1 cellular context compared by ENCODE assay signal in genomic region chr1:6357243-6357929, GRCh38.
TF ChIP-seq lines count a peak whose summit lies in the region.

No MANE protein-coding gene starts in this region.

TF ChIP-seq in HepG2, 621 proteins besides CTCF, POLR2A, EP300 and RAD21 (continued from another document and continues in another):
- peak; percentile 26; the same call in 1 of the 2 replicates for TF ChIP-seq ZFY (CRISPR knock-in tag; IDR thresholded peaks at IDR 0.05)
- no peak for TF ChIP-seq ZNF639 (CRISPR knock-in tag; conservative IDR thresholded peaks at IDR 0.05)
- no peak for TF ChIP-seq CC2D1A (CRISPR knock-in tag; IDR thresholded peaks at IDR 0.05)
- TF ChIP-seq ISL2 (CRISPR knock-in tag; IDR thresholded peaks at IDR 0.05) = no peak
- no peak for TF ChIP-seq HIVEP1 (CRISPR knock-in tag; IDR thresholded peaks at IDR 0.05)
- no peak for TF ChIP-seq ZNF180 (CRISPR knock-in tag; IDR thresholded peaks at IDR 0.05; ENCODE audit: borderline replicate concordance, low read depth)
- TF ChIP-seq ZSCAN9 (CRISPR knock-in tag; IDR thresholded peaks at IDR 0.05; ENCODE audit: borderline replicate concordance) = no peak
- TF ChIP-seq PAXIP1 (CRISPR knock-in tag; conservative IDR thresholded peaks at IDR 0.05) = no peak
- no peak for TF ChIP-seq ZSCAN12 (CRISPR knock-in tag; IDR thresholded peaks at IDR 0.05)
- no peak for TF ChIP-seq ZNF605 (CRISPR knock-in tag; IDR thresholded peaks at IDR 0.05)
- 0 out of 2 replicates have a peak, but pooled peaks have one; percentile 30 for TF ChIP-seq ZFP91 (CRISPR knock-in tag; IDR thresholded peaks at IDR 0.05; ENCODE audit: borderline replicate concordance)
- TF ChIP-seq XRCC5 (optimal IDR thresholded peaks at IDR 0.05; ENCODE audit: low read length) = no peak
- no peak for TF ChIP-seq ETS1 (CRISPR knock-in tag; IDR thresholded peaks at IDR 0.05)
- peak; percentile 24; the same call in 1 of the 2 replicates for TF ChIP-seq STAG1 (CRISPR knock-in tag; IDR thresholded peaks at IDR 0.05)
- TF ChIP-seq ZNF614 (CRISPR knock-in tag; IDR thresholded peaks at IDR 0.05; ENCODE audit: borderline replicate concordance) = no peak
- TF ChIP-seq ZNF430 (CRISPR knock-in tag; IDR thresholded peaks at IDR 0.05) = no peak
- no peak for TF ChIP-seq JUNB (CRISPR knock-in tag; IDR thresholded peaks at IDR 0.05; ENCODE audit: borderline replicate concordance)
- TF ChIP-seq SMYD3 (CRISPR knock-in tag; IDR thresholded peaks at IDR 0.05) = no peak
- TF ChIP-seq ZFX (CRISPR knock-in tag; IDR thresholded peaks at IDR 0.05; ENCODE audit: low read depth) = peak; percentile 36; the same call in 1 of the 2 replicates
- TF ChIP-seq SMAD9 (CRISPR knock-in tag; IDR thresholded peaks at IDR 0.05) = no peak
- peak; percentile 55 for TF ChIP-seq ZNF687 (CRISPR knock-in tag; IDR thresholded peaks at IDR 0.05)
- TF ChIP-seq ZNF768 (CRISPR knock-in tag; IDR thresholded peaks at IDR 0.05) = no peak
- no peak for TF ChIP-seq HNRNPH1 (optimal IDR thresholded peaks at IDR 0.05; ENCODE audit: low read depth, low read length)
- no peak for TF ChIP-seq HMGXB3 (CRISPR knock-in tag; IDR thresholded peaks at IDR 0.05; ENCODE audit: borderline replicate concordance)
- no peak for TF ChIP-seq ETV6 (CRISPR knock-in tag; conservative IDR thresholded peaks at IDR 0.05)
- no peak for TF ChIP-seq ZIK1 (CRISPR knock-in tag; IDR thresholded peaks at IDR 0.05; ENCODE audit: borderline replicate concordance, low read depth)
- TF ChIP-seq ZFAT (CRISPR knock-in tag; conservative IDR thresholded peaks at IDR 0.05) = no peak
- TF ChIP-seq NFKB2 (CRISPR knock-in tag; IDR thresholded peaks at IDR 0.05; ENCODE audit: borderline replicate concordance) = 0 out of 2 replicates have a peak, but pooled peaks have one; percentile 20
- no peak for TF ChIP-seq NFE2L2 (IDR thresholded peaks at IDR 0.05; ENCODE audit: low read length)
- peak; percentile 15; the same call in 1 of the 2 replicates for TF ChIP-seq ZSCAN25 (CRISPR knock-in tag; IDR thresholded peaks at IDR 0.05)
- TF ChIP-seq NFE2 (CRISPR knock-in tag; IDR thresholded peaks at IDR 0.05) = no peak
- TF ChIP-seq ZNF512 (CRISPR knock-in tag; IDR thresholded peaks at IDR 0.05) = no peak
- no peak for TF ChIP-seq RBAK (CRISPR knock-in tag; IDR thresholded peaks at IDR 0.05)
- no peak for TF ChIP-seq KMT2A (CRISPR knock-in tag; IDR thresholded peaks at IDR 0.05)
- no peak for TF ChIP-seq ZNF83 (CRISPR knock-in tag; IDR thresholded peaks at IDR 0.05; ENCODE audit: borderline replicate concordance)
- no peak for TF ChIP-seq REPIN1 (CRISPR knock-in tag; IDR thresholded peaks at IDR 0.05; ENCODE audit: borderline replicate concordance, low read depth)
- TF ChIP-seq NCOR1 (IDR thresholded peaks at IDR 0.05; ENCODE audit: borderline replicate concordance, low read length) = no peak
- TF ChIP-seq HNRNPUL1 (IDR thresholded peaks at IDR 0.05; ENCODE audit: low read depth, low read length) = no peak
- TF ChIP-seq MIXL1 (CRISPR knock-in tag; IDR thresholded peaks at IDR 0.05) = no peak
- no peak for TF ChIP-seq ZNF460 (CRISPR knock-in tag; IDR thresholded peaks at IDR 0.05; ENCODE audit: borderline replicate concordance)
- TF ChIP-seq GATA4 (IDR thresholded peaks at IDR 0.05; ENCODE audit: borderline replicate concordance, low read depth) = no peak
- no peak for TF ChIP-seq SMARCE1 (IDR thresholded peaks at IDR 0.05; ENCODE audit: borderline replicate concordance)
- TF ChIP-seq TFAP4 (IDR thresholded peaks at IDR 0.05; ENCODE audit: borderline replicate concordance, low read depth) = no peak
- no peak for TF ChIP-seq ZNF644 (CRISPR knock-in tag; IDR thresholded peaks at IDR 0.05; ENCODE audit: low read depth)
- TF ChIP-seq ZNF740 (CRISPR knock-in tag; IDR thresholded peaks at IDR 0.05) = peak; percentile 35; the same call in 1 of the 2 replicates
- no peak for TF ChIP-seq FOXC1 (CRISPR knock-in tag; IDR thresholded peaks at IDR 0.05; ENCODE audit: borderline replicate concordance)
- TF ChIP-seq STAT5B (CRISPR knock-in tag; IDR thresholded peaks at IDR 0.05) = no peak
- no peak for TF ChIP-seq YEATS4 (CRISPR knock-in tag; IDR thresholded peaks at IDR 0.05; ENCODE audit: borderline replicate concordance)
- no peak for TF ChIP-seq NR2F2 (IDR thresholded peaks at IDR 0.05; ENCODE audit: borderline replicate concordance, low read depth)
- no peak for TF ChIP-seq ZNF703 (CRISPR knock-in tag; IDR thresholded peaks at IDR 0.05; ENCODE audit: borderline replicate concordance)
